ENCODE assay signal across 9 cellular contexts in the genomic region with DNA sequence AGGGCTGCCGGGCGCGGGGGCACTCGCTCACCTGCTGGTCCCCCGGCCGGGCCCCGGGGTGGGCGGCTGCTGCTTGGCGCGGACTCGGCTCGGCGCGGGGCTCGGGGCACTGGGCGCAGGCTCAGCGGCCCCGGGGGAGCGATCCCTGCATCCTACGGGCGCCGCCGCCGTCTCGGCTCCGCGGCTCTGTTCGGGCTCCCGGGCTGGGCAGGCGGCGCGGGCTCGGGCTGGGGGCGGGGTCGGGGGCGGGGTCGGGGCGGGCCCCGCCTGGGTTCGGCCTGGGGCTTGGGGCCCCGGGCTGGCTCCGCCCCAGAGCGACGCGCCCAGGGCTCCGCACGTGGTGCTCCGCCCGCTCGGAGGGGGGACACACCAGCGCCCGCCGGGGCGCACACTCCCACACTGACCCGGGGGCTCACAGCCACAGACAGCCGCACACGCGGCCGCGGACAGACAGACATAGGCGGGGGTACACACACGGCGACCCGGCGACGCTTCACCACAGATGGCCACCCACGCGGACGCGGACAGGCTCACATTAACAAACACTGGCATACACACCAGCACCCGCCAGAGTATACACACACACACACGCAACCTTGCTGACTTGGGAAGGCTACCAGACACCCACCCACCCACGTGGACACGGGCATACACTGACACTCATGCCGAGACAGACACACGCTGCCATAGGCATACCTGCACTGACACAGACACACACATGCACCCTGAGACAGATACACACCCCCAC. TPM values are rescaled to one million over a fixed set of nuclear protein-coding genes. Genes with fewer than 3 reads are reported as not detected.
DNase-seq lines count a peak whose midpoint lies in the region; ATAC-seq and TF ChIP-seq lines count a peak whose summit lies in the region.
"Had no signal": no experiment of that assay in that cellular context is flagged by ENCODE, and none has a peak within 500 bp of the region (broad histone marks: within the 10 kb centered on the region; RNA-seq: fewer than 3 reads in every experiment).

A gene (minus strand): TSS at position 188 of the 748 bp plus-strand sequence. CDS start 16,380 bp downstream, outside the sequence.

- H3K9ac ChIP-seq in parathyroid adenoma: no peak within 1 kb of the TSS

- H3K27ac ChIP-seq in CD4-positive, CD25-positive, alpha-beta regulatory T cell (ENCODE audit: insufficient read depth, low read length, poor library complexity, severe bottlenecking): no peak within 1 kb of the TSS
- H3K27ac ChIP-seq in parathyroid adenoma (no peak within 1 kb of the TSS), vagina (peak within 1 kb of the TSS; percentile 25)

- TF ChIP-seq POLR2A in vagina (IDR thresholded peaks at IDR 0.05): no peak

- intact Hi-C loops in activated T-helper 2 cell treated with anti-CD3 and anti-CD28 coated beads, Interferon-gamma antibody, Interleukin-2, Interleukin-4, amounts not matched to agents 10 μg/mL and 5 μg/mL and 100 μg/mL, durations not matched to agents 14 hours and 24 hours and 36 hours (cut with micrococcal nuclease): loop anchor here (10.0 kb wide), 1 partner anchor 195 kb away; no protein-coding TSS in a partner anchor
- intact Hi-C loops in head of caudate nucleus (cut with DNase I) (loop anchor here (5.0 to 10.0 kb wide), 2 partner anchors 127 to 155 kb away; a partner anchor contains a TSS), vagina (cut with DNase I) (loop anchor here (10.0 kb wide), 1 partner anchor 115 kb away; no protein-coding TSS in a partner anchor)

- peak within 1 kb of the TSS; percentile 62 for H2AFZ ChIP-seq in parathyroid adenoma

- H3K36me3 Mint-ChIP-seq in CD4-positive, CD25-positive, alpha-beta regulatory T cell: no peaks in the 10 kb centered on the region
- H3K36me3 Mint-ChIP-seq in activated T-helper 2 cell treated with anti-CD3 and anti-CD28 coated beads, Interferon-gamma antibody, Interleukin-2, Interleukin-4, amounts not matched to agents 10 μg/mL and 5 μg/mL and 100 μg/mL, durations not matched to agents 14 hours and 24 hours and 36 hours (ENCODE audit: low read depth): no peaks in the 10 kb centered on the region

- H3K36me3 ChIP-seq in CD4-positive, CD25-positive, alpha-beta regulatory T cell (ENCODE audit: control insufficient read depth, insufficient read depth, low read length): no peaks in the 10 kb centered on the region
- H3K36me3 ChIP-seq in parathyroid adenoma (ENCODE audit: control insufficient read depth, insufficient read depth, low read length): no peaks in the 10 kb centered on the region
- no peaks in the 10 kb centered on the region for H3K36me3 ChIP-seq in vagina

- H3K4me1 Mint-ChIP-seq in CD4-positive, CD25-positive, alpha-beta regulatory T cell: peaks cover 0 to 5% (median under 1%) of the 10 kb centered on the region in 4 donors
- H3K4me1 Mint-ChIP-seq in activated T-helper 2 cell treated with anti-CD3 and anti-CD28 coated beads, Interferon-gamma antibody, Interleukin-2, Interleukin-4, amounts not matched to agents 10 μg/mL and 5 μg/mL and 100 μg/mL, durations not matched to agents 14 hours and 24 hours and 36 hours (ENCODE audit: low read depth): peaks cover 1% of the 10 kb centered on the region

- H3K27ac Mint-ChIP-seq in CD4-positive, CD25-positive, alpha-beta regulatory T cell: peak within 1 kb of the TSS in 1 of 3 donors; percentile 62
- no peak within 1 kb of the TSS for H3K27ac Mint-ChIP-seq in activated T-helper 2 cell treated with anti-CD3 and anti-CD28 coated beads, Interferon-gamma antibody, Interleukin-2, Interleukin-4, amounts not matched to agents 10 μg/mL and 5 μg/mL and 100 μg/mL, durations not matched to agents 14 hours and 24 hours and 36 hours
- H3K27ac Mint-ChIP-seq: IgD-negative memory B cell had no signal

- TF ChIP-seq CTCF in parathyroid adenoma (IDR thresholded peaks at IDR 0.05) (no peak), vagina (IDR thresholded peaks at IDR 0.05) (no peak)

- ATAC-seq in CD4-positive, CD25-positive, alpha-beta regulatory T cell (ENCODE audit: low read depth in 2 of 2): peak; percentile 44 to 58
- ATAC-seq in GM21526 (IDR thresholded peaks at IDR 0.05; ENCODE audit: low FRiP score, unreplicated experiment): peak; percentile 54
- ATAC-seq in HG02973 (IDR thresholded peaks at IDR 0.05; ENCODE audit: unreplicated experiment): no peak

- H3K79me2 ChIP-seq in parathyroid adenoma: no peaks in the 10 kb centered on the region

- H3K9me3 ChIP-seq in CD4-positive, CD25-positive, alpha-beta regulatory T cell (ENCODE audit: control insufficient read depth in 2 of 2, low read length in 2 of 2): no peaks in the 10 kb centered on the region
- no peaks in the 10 kb centered on the region for H3K9me3 ChIP-seq in parathyroid adenoma (ENCODE audit: control insufficient read depth, low read length)
- no peaks in the 10 kb centered on the region for H3K9me3 ChIP-seq in vagina

- peaks cover 0 to 1% (median 0%) of the 10 kb centered on the region in 7 donors for H3K9me3 Mint-ChIP-seq in CD4-positive, CD25-positive, alpha-beta regulatory T cell
- no peaks in the 10 kb centered on the region for H3K9me3 Mint-ChIP-seq in activated T-helper 2 cell treated with anti-CD3 and anti-CD28 coated beads, Interferon-gamma antibody, Interleukin-2, Interleukin-4, amounts not matched to agents 10 μg/mL and 5 μg/mL and 100 μg/mL, durations not matched to agents 14 hours and 24 hours and 36 hours

- H3K4me2 ChIP-seq in parathyroid adenoma (ENCODE audit: low read length): peak within 1 kb of the TSS; percentile 73

- no peak within 1 kb of the TSS for H3K4me3 ChIP-seq in CD4-positive, CD25-positive, alpha-beta regulatory T cell (ENCODE audit: low read depth, low read length)
- H3K4me3 ChIP-seq in parathyroid adenoma (ENCODE audit: low read depth, low read length): peak within 1 kb of the TSS; percentile 41
- peak within 1 kb of the TSS; percentile 60 to 93 for H3K4me3 ChIP-seq in vagina

- H3K4me3 Mint-ChIP-seq in CD4-positive, CD25-positive, alpha-beta regulatory T cell: peak within 1 kb of the TSS in 3 of 4 donors; percentile 5 to 80 (median 74)
- H3K4me3 Mint-ChIP-seq in activated T-helper 2 cell treated with anti-CD3 and anti-CD28 coated beads, Interferon-gamma antibody, Interleukin-2, Interleukin-4, amounts not matched to agents 10 μg/mL and 5 μg/mL and 100 μg/mL, durations not matched to agents 14 hours and 24 hours and 36 hours (ENCODE audit: low read depth): peak within 1 kb of the TSS; percentile 71

- peaks cover 28% of the 10 kb centered on the region for H3K27me3 ChIP-seq in CD4-positive, CD25-positive, alpha-beta regulatory T cell (ENCODE audit: control insufficient read depth, insufficient read depth, low read length)
- H3K27me3 ChIP-seq in parathyroid adenoma (ENCODE audit: control insufficient read depth, insufficient read depth, low read length): no peaks in the 10 kb centered on the region
- H3K27me3 ChIP-seq in vagina: no peaks in the 10 kb centered on the region

- DNase-seq in CD4-positive, CD25-positive, alpha-beta regulatory T cell: peak; percentile 13 to 34 (median 16)
- peak; percentile 22 for DNase-seq in NCI-H774 (lab: John Stamatoyannopoulos, UW)
- peak; percentile 32 for DNase-seq in activated T-helper 2 cell treated with anti-CD3 and anti-CD28 coated beads, Interferon-gamma antibody, Interleukin-2, Interleukin-4, amounts not matched to agents 10 μg/mL and 5 μg/mL and 100 μg/mL, durations not matched to agents 14 hours and 24 hours and 36 hours (ENCODE audit: low spot score)
- DNase-seq in head of caudate nucleus: peak in 25 of 42 donors; percentile 9 to 68 (median 38)
- DNase-seq in vagina (ENCODE audit: extremely low spot score in 2 of 2): peak in 1 of 2 donors; percentile 83

- H3K27me3 Mint-ChIP-seq in CD4-positive, CD25-positive, alpha-beta regulatory T cell: peaks cover 20% of the 10 kb centered on the region
- H3K27me3 Mint-ChIP-seq in activated T-helper 2 cell treated with anti-CD3 and anti-CD28 coated beads, Interferon-gamma antibody, Interleukin-2, Interleukin-4, amounts not matched to agents 10 μg/mL and 5 μg/mL and 100 μg/mL, durations not matched to agents 14 hours and 24 hours and 36 hours (ENCODE audit: low read depth): peaks cover 13% of the 10 kb centered on the region

- peaks cover 17% of the 10 kb centered on the region for H3K4me1 ChIP-seq in CD4-positive, CD25-positive, alpha-beta regulatory T cell (ENCODE audit: control insufficient read depth, insufficient read depth, low read length, poor library complexity, severe bottlenecking)
- H3K4me1 ChIP-seq in parathyroid adenoma (no peaks in the 10 kb centered on the region), vagina (peaks cover 4% of the 10 kb centered on the region)

RNA-seq across cellular contexts. Expression of the gene that starts here (rescaled TPM):
- total RNA-seq in CD4-positive, CD25-positive, alpha-beta regulatory T cell: not detected
- not detected for polyA plus RNA-seq in CD4-positive, CD25-positive, alpha-beta regulatory T cell
- not detected in 2 replicates for total RNA-seq in activated T-helper 2 cell treated with anti-CD3 and anti-CD28 coated beads, Interferon-gamma antibody, Interleukin-2, Interleukin-4, amounts not matched to agents 10 μg/mL and 5 μg/mL and 100 μg/mL, durations not matched to agents 14 hours and 24 hours and 36 hours
- 9.3 TPM for total RNA-seq in vagina
- polyA plus RNA-seq: IgD-negative memory B cell had no signal

Comparison
In these comparisons a context has a peak if more than half of its experiments do, and no peak if none do; other contexts are left out.
1. Peak in DNase-seq and ATAC-seq in CD4-positive, CD25-positive, alpha-beta regulatory T cell; RNA of the gene not detected or under 1 TPM.
2. Peak in DNase-seq in activated T-helper 2 cell treated with anti-CD3 and anti-CD28 coated beads, Interferon-gamma antibody, Interleukin-2, Interleukin-4, amounts not matched to agents 10 μg/mL and 5 μg/mL and 100 μg/mL, durations not matched to agents 14 hours and 24 hours and 36 hours; RNA of the gene not detected or under 1 TPM.